9 cellular contexts compared by ENCODE assay signal in genomic region chr16:85524630-85525463, GRCh38.
DNase-seq lines count a peak whose midpoint lies in the region; ATAC-seq and TF ChIP-seq lines count a peak whose summit lies in the region.
"Had no signal": no experiment of that assay in that cellular context is flagged by ENCODE, and none has a peak within 500 bp of the region (broad histone marks: within the 10 kb centered on the region; RNA-seq: fewer than 3 reads in every experiment).

No MANE protein-coding gene starts in this region.

- intact Hi-C loops in left lung (cut with DNase I) = no loop called here
- intact Hi-C loops in prostate gland (cut with DNase I) = no loop called here

- no peaks in the 10 kb centered on the region for H3K36me3 Mint-ChIP-seq in WTC11

- no peaks in the 10 kb centered on the region for H3K36me3 ChIP-seq in left lung
- H3K36me3 ChIP-seq in prostate gland = no peaks in the 10 kb centered on the region

- H3K9me3 Mint-ChIP-seq in WTC11 = no peaks in the 10 kb centered on the region
- H3K9me3 Mint-ChIP-seq: activated T-helper 1 cell treated with anti-CD3 and anti-CD28 coated beads, Interleukin-12 subunit alpha, Interleukin-12 subunit beta, Interleukin-2, Interleukin-4 antibody, amounts not matched to agents 30 ng/mL and 10 ng/mL and 1 ng/mL, durations not matched to agents 14 hours and 24 hours and 36 hours had no signal

- no peak for TF ChIP-seq POLR2A in prostate gland (IDR thresholded peaks at IDR 0.05)

- TF ChIP-seq CTCF in AG10803 (conservative IDR thresholded peaks at IDR 0.05; ENCODE audit: low read length) = no peak
- no peak for TF ChIP-seq CTCF in LNCaP clone FGC (IDR thresholded peaks at IDR 0.05; ENCODE audit: control insufficient read depth, extremely low read depth, insufficient read depth)
- TF ChIP-seq CTCF in WTC11 (IDR thresholded peaks at IDR 0.05) = no peak
- no peak for TF ChIP-seq CTCF in left lung (IDR thresholded peaks at IDR 0.05)
- no peak for TF ChIP-seq CTCF in prostate gland (IDR thresholded peaks at IDR 0.05)

- DNase-seq in AG10803 (ENCODE audit: low read depth) (peak; percentile 33), LNCaP clone FGC (ENCODE audit: low read depth) (peak; percentile 64), WTC11 (ENCODE audit: low spot score) (no peak), left lung (peak; percentile 85 to 96), prostate gland (ENCODE audit: low spot score) (no peak)
- DNase-seq in activated effector memory CD4-positive, alpha-beta T cell treated with Interleukin-2 at 50 U/mL for 16 hours = no peak
- DNase-seq in activated CD4-positive, alpha-beta T cell treated with anti-CD3 and anti-CD28 coated beads, Interleukin-2, amount 50 U/mL, for 4 hours = no peak

- H3K4me1 ChIP-seq in left lung (peaks cover 24 to 55% of the 10 kb centered on the region in 2 donors), prostate gland (replicated peaks) (peaks cover 28% of the 10 kb centered on the region)

- no peak overlapping the region for H3K27ac Mint-ChIP-seq in WTC11
- H3K27ac Mint-ChIP-seq: activated T-helper 1 cell treated with anti-CD3 and anti-CD28 coated beads, Interleukin-12 subunit alpha, Interleukin-12 subunit beta, Interleukin-2, Interleukin-4 antibody, amounts not matched to agents 30 ng/mL and 10 ng/mL and 1 ng/mL, durations not matched to agents 14 hours and 24 hours and 36 hours had no signal

- POLR2A ChIA-PET in WTC11 (lab: Charles Lee) = no interaction called here

- H3K27me3 ChIP-seq in left lung (no peaks in the 10 kb centered on the region), prostate gland (replicated peaks; ENCODE audit: insufficient read depth) (no peaks in the 10 kb centered on the region)

- H3K27ac ChIP-seq in left lung = peak overlapping the region in 1 of 2 donors; percentile 75
- no peak overlapping the region for H3K27ac ChIP-seq in prostate gland

- CTCF ChIA-PET in WTC11 (lab: Charles Lee) = interaction anchor here (0.7 to 2.6 kb wide), 17 partner anchors 12 to 228 kb away, joined by 3 to 14 read pairs (median 5); no protein-coding TSS in a partner anchor

- peaks cover 45% of the 10 kb centered on the region for H3K4me1 Mint-ChIP-seq in WTC11

- no peaks in the 10 kb centered on the region for H3K27me3 Mint-ChIP-seq in WTC11 (ENCODE audit: low read depth)

- 78% methylated on average over 23 of the region's 30 CpGs for WGBS in prostate gland

- no peak overlapping the region for H3K4me3 Mint-ChIP-seq in WTC11
- H3K4me3 Mint-ChIP-seq: activated T-helper 1 cell treated with anti-CD3 and anti-CD28 coated beads, Interleukin-12 subunit alpha, Interleukin-12 subunit beta, Interleukin-2, Interleukin-4 antibody, amounts not matched to agents 30 ng/mL and 10 ng/mL and 1 ng/mL, durations not matched to agents 14 hours and 24 hours and 36 hours had no signal

- no peak for ATAC-seq in WTC11
- peak; percentile 47 for ATAC-seq in left lung
- no peak for ATAC-seq in HG03354 (IDR thresholded peaks at IDR 0.05; ENCODE audit: poor library complexity, severe bottlenecking, unreplicated experiment)

- H3K9me3 ChIP-seq in left lung (no peaks in the 10 kb centered on the region), prostate gland (no peaks in the 10 kb centered on the region)

- H3K4me3 ChIP-seq in AG10803 (ENCODE audit: low read length) = no peak overlapping the region
- H3K4me3 ChIP-seq in LNCaP clone FGC (ENCODE audit: low read depth, low read length) = no peak overlapping the region
- peak overlapping the region in 1 of 2 donors; percentile 18 for H3K4me3 ChIP-seq in left lung
- no peak overlapping the region for H3K4me3 ChIP-seq in prostate gland

TF ChIP-seq in WTC11, 78 proteins besides CTCF, POLR2A, EP300 and RAD21:
- TF ChIP-seq ZNF423 (CRISPR knock-in tag; IDR thresholded peaks at IDR 0.05) (peak; percentile 81), GABPB1 (CRISPR knock-in tag; IDR thresholded peaks at IDR 0.05) (peak; percentile 100), ZSCAN18 (CRISPR knock-in tag; IDR thresholded peaks at IDR 0.05) (no peak)

Comparison
In these comparisons a context has a peak if more than half of its experiments do, and no peak if none do; other contexts are left out.
1. DNase-seq: peak in AG10803 (single experiment), LNCaP clone FGC (single experiment) and left lung (2 of 2); none in WTC11 (single experiment), activated effector memory CD4-positive, alpha-beta T cell treated with Interleukin-2 at 50 U/mL for 16 hours (single experiment), prostate gland (single experiment) and activated CD4-positive, alpha-beta T cell treated with anti-CD3 and anti-CD28 coated beads, Interleukin-2, amount 50 U/mL, for 4 hours (0 of 2).